In the genomic region with DNA sequence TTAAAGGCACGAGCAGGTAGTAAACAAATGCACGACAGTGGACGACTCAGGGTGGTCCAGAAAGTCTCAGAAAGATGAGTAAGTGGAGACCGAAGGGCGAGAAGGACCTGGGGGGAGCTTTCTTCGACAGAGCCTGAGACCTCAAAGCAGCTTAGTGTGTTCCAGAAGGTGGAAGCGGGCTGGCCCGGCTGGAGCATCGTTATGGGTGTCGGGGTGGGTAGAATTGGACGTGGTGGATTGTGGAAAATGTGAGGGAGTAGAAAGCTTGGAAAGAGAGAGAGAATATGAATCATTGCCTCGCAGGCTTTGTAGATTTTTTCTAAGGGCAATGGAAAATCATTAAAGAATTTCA, we compare ENCODE assay signal across 9 cellular contexts. TPM values are rescaled to one million over a fixed set of nuclear protein-coding genes. Genes with fewer than 3 reads are reported as not detected.
A peak's percentile ranks its signal among the peaks of the same experiment; 100 is the strongest.
DNase-seq lines count a peak whose midpoint lies in the region; ATAC-seq and TF ChIP-seq lines count a peak whose summit lies in the region.
"Had no signal": no experiment of that assay in that cellular context is flagged by ENCODE, and none has a peak within 500 bp of the region (broad histone marks: within the 10 kb centered on the region; RNA-seq: fewer than 3 reads in every experiment).

No MANE protein-coding gene starts in this region.

- H3K9me3 Mint-ChIP-seq in IgD-negative memory B cell, result no peaks in the 10 kb centered on the region
- H3K9me3 Mint-ChIP-seq in central memory CD8-positive, alpha-beta T cell, result no peaks in the 10 kb centered on the region
- H3K9me3 Mint-ChIP-seq in neural progenitor cell, result no peaks in the 10 kb centered on the region

- H3K9me3 ChIP-seq in neural progenitor cell (ENCODE audit: low read depth), result no peaks in the 10 kb centered on the region
- H3K9me3 ChIP-seq: adrenal gland had no signal

- H3K27ac ChIP-seq in neural progenitor cell, result no peak overlapping the region
- H3K27ac ChIP-seq: adrenal gland had no signal

- no peaks in the 10 kb centered on the region for H3K27me3 ChIP-seq in neural progenitor cell
- H3K27me3 ChIP-seq: adrenal gland had no signal

- no peaks in the 10 kb centered on the region for H3F3A ChIP-seq in neural progenitor cell (ENCODE audit: low read depth)

- peaks cover 7% of the 10 kb centered on the region for H3K4me1 ChIP-seq in neural progenitor cell

- H3K27me3 Mint-ChIP-seq in IgD-negative memory B cell (peaks cover 2% of the 10 kb centered on the region), neural progenitor cell (ENCODE audit: insufficient read depth, low read depth) (peaks cover 6% of the 10 kb centered on the region)
- H3K27me3 Mint-ChIP-seq in central memory CD8-positive, alpha-beta T cell, result no peaks in the 10 kb centered on the region

- in situ Hi-C loops in Caki2 (cut with HindIII; ENCODE audit: low pct_unique_long_range_greater_than_20kb, low sequenced_read_pairs), result no loop called here
- in situ Hi-C loops in GM13977 (cut with MboI; ENCODE audit: low pct_unique_long_range_greater_than_20kb, low sequenced_read_pairs, unreplicated experiment), result no loop called here

- H3K4me3 ChIP-seq in neural progenitor cell, result peak overlapping the region; percentile 52

- no peaks in the 10 kb centered on the region for H3K36me3 ChIP-seq in neural progenitor cell
- H3K36me3 ChIP-seq: adrenal gland had no signal

- H3K4me2 ChIP-seq in neural progenitor cell, result peak overlapping the region; percentile 77

- H4K20me1 ChIP-seq in neural progenitor cell (ENCODE audit: low read depth), result peaks cover 24% of the 10 kb centered on the region

- H3K27ac Mint-ChIP-seq in IgD-negative memory B cell, result peak overlapping the region; percentile 24 to 49 (median 30)
- peak overlapping the region; percentile 89 for H3K27ac Mint-ChIP-seq in central memory CD8-positive, alpha-beta T cell (ENCODE audit: low read depth)
- peak overlapping the region; percentile 1 for H3K27ac Mint-ChIP-seq in neural progenitor cell

- H3K4me1 Mint-ChIP-seq in IgD-negative memory B cell (peaks cover 14% of the 10 kb centered on the region in 3 donors), neural progenitor cell (peaks cover 14% of the 10 kb centered on the region)
- peaks cover 27% of the 10 kb centered on the region for H3K4me1 Mint-ChIP-seq in central memory CD8-positive, alpha-beta T cell

- DNase-seq in Caki2 (ENCODE audit: low read depth), result peak; percentile 12
- no peak for DNase-seq in central memory CD8-positive, alpha-beta T cell (ENCODE audit: low spot score in 2 of 2)
- peak; percentile 39 for DNase-seq in neural progenitor cell (ENCODE audit: low spot score)
- no peak for DNase-seq in GM13977 (ENCODE audit: low spot score)
- no peak for DNase-seq in NCI-H2081 (lab: John Stamatoyannopoulos, UW)

- TF ChIP-seq CTCF in neural progenitor cell (IDR thresholded peaks at IDR 0.05) (no peak), GM13977 (IDR thresholded peaks at IDR 0.05; ENCODE audit: extremely low read depth, insufficient read depth, missing control alignments) (no peak)

- peak overlapping the region; percentile 14 for H3K9ac ChIP-seq in neural progenitor cell

- ATAC-seq in central memory CD8-positive, alpha-beta T cell (replicated peaks; ENCODE audit: extremely low read depth, poor library complexity, severe bottlenecking), result no peak
- ATAC-seq in HG03097 (IDR thresholded peaks at IDR 0.05; ENCODE audit: low FRiP score, unreplicated experiment) (no peak), GM21515 (IDR thresholded peaks at IDR 0.05; ENCODE audit: unreplicated experiment) (no peak)

- H3K36me3 Mint-ChIP-seq in IgD-negative memory B cell, result no peaks in the 10 kb centered on the region
- peaks cover 7% of the 10 kb centered on the region for H3K36me3 Mint-ChIP-seq in central memory CD8-positive, alpha-beta T cell (ENCODE audit: insufficient read depth)
- H3K36me3 Mint-ChIP-seq in neural progenitor cell, result peaks cover 8% of the 10 kb centered on the region

- H3K79me2 ChIP-seq in neural progenitor cell (ENCODE audit: low read depth), result peaks cover 53% of the 10 kb centered on the region

- peak overlapping the region; percentile 59 for H2AFZ ChIP-seq in neural progenitor cell (replicated peaks)

- H3K4me3 Mint-ChIP-seq in IgD-negative memory B cell (peak overlapping the region; percentile 67 to 98 (median 82)), neural progenitor cell (peak overlapping the region; percentile 89)
- H3K4me3 Mint-ChIP-seq in central memory CD8-positive, alpha-beta T cell, result peak overlapping the region; percentile 87

RNA-seq across cellular contexts. Expression of a gene that starts 0.6 kb away (rescaled TPM):
- 19.9 and 47.0 TPM in 2 replicates for total RNA-seq in Caki2 (2014; rRNA removed; shearing (Covaris generic); ENCODE audit: low replicate concordance)
- polyA plus RNA-seq in IgD-negative memory B cell, result not detected
- total RNA-seq in neural progenitor cell (ENCODE audit: low replicate concordance), result 38.2 and 44.5 TPM in 2 replicates

Comparison
In these comparisons a context has a peak if more than half of its experiments do, and no peak if none do; other contexts are left out.
1. DNase-seq: peak in Caki2 (single experiment) and neural progenitor cell (single experiment); none in central memory CD8-positive, alpha-beta T cell (0 of 2), GM13977 (single experiment) and NCI-H2081 (0 of 2).
2. H3K27ac Mint-ChIP-seq: peak in every context shown above with its lines; median percentile 89 in central memory CD8-positive, alpha-beta T cell; 30 in IgD-negative memory B cell; 1 in neural progenitor cell.
3. Peak in every context shown above with its lines, with median percentiles within 50 percentile points of each other: H3K4me3 Mint-ChIP-seq.